ENCODE assay signal across 1 cellular context in genomic region chr10:690227-691161, GRCh38.
TF ChIP-seq lines count a peak whose summit lies in the region.

No MANE protein-coding gene starts in this region.

TF ChIP-seq in HEK293, 187 proteins besides CTCF, POLR2A, EP300 and RAD21 (continued from another document):
- TF ChIP-seq ZBTB6 (tag by site-specific recombination; IDR thresholded peaks at IDR 0.05) (0 out of 2 replicates have a peak, but pooled peaks have one; percentile 4), ZNF292 (tag by site-specific recombination; IDR thresholded peaks at IDR 0.05; ENCODE audit: borderline replicate concordance, low read depth) (no peak), ZNF2 (tag by site-specific recombination; IDR thresholded peaks at IDR 0.05) (no peak)
TF ChIP-seq in HEK293: peak in this region for 8.
